1 cellular context compared by ENCODE assay signal in genomic region chr11:46322759-46323158, GRCh38.
A peak's percentile ranks its signal among the peaks of the same experiment; 100 is the strongest.
TF ChIP-seq lines count a peak whose summit lies in the region.

No MANE protein-coding gene starts in this region.

TF ChIP-seq in H1, 55 proteins besides CTCF, POLR2A, EP300 and RAD21:
- TF ChIP-seq MAFK (IDR thresholded peaks at IDR 0.05; ENCODE audit: low read depth, low read length) (no peak), GTF2F1 (IDR thresholded peaks at IDR 0.05; ENCODE audit: borderline replicate concordance, low read depth, low read length) (no peak), KDM1A (IDR thresholded peaks at IDR 0.05; ENCODE audit: borderline replicate concordance, low read length) (peak; percentile 88), GABPA (IDR thresholded peaks at IDR 0.05; ENCODE audit: borderline replicate concordance, insufficient read depth, low read length) (no peak), SRF (IDR thresholded peaks at IDR 0.05; ENCODE audit: low read depth, low read length) (no peak)
- TF ChIP-seq, protein P1, sequence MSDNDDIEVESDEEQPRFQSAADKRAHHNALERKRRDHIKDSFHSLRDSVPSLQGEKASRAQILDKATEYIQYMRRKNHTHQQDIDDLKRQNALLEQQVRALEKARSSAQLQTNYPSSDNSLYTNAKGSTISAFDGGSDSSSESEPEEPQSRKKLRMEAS (IDR thresholded peaks at IDR 0.05), result peak; percentile 38; the same call in 1 of the 2 replicates
